ENCODE assay signal across 1 cellular context in genomic region chr4:121801715-121802075, GRCh38.
TF ChIP-seq lines count a peak whose summit lies in the region.

No MANE protein-coding gene starts in this region.

TF ChIP-seq in endothelial cell of umbilical vein, 7 proteins besides CTCF, POLR2A, EP300 and RAD21:
- no peak for TF ChIP-seq GATA2 (IDR thresholded peaks at IDR 0.05; ENCODE audit: insufficient read depth, insufficient read length, low read depth, low read length)
- no peak for TF ChIP-seq MYC (IDR thresholded peaks at IDR 0.05; ENCODE audit: low read depth, low read length)
